In the genomic region with DNA sequence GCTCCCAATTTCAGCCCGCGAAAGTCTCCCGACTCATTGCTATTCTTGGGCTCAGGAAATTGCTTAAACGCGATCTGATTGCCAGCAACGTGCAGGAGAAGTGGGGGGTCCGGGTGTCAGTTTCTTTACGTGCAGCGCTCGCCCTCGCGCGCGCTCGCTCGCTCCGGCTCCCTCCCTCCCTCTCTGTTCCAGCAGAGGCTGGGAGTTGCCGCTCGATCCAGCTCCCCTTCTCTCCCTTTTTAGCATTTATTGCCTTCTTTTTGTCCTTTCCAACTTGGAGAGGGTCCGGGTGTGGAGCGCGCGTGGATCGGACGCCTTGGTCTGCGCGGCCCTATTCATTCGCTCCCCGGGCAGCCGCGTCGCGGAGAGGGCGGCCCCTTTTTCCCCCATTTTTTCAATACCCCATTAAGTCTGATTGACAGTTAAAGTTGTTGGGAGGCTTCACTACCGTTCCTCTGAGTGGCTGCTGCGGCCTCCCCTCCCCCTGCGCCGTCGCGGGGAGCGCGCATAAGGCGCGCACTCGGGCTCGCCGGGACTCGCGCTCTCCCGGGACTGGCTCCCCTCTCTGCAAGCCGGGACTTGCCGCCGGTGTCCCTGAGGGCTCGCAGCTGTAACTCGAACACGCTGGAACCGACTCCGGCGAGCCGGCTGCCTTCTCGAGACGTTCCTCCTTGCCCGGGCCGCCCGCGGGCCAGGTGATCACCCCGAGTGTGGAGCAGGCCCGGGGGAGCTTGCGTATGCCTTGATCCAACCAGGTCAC, we compare ENCODE assay signal across 8 cellular contexts. TPM values are rescaled to one million over a fixed set of nuclear protein-coding genes. Genes with fewer than 3 reads are reported as not detected.
DNase-seq lines count a peak whose midpoint lies in the region; ATAC-seq and TF ChIP-seq lines count a peak whose summit lies in the region.

TSS of gene DHRS3 (minus strand) at position 310 of the 760 bp plus-strand sequence. CDS start 862 bp downstream, outside the sequence.

- POLR2A ChIA-PET in AG04450 (lab: Yijun Ruan, JAX) = interaction anchor here (0.6 to 4.9 kb wide), 15 partner anchors 17 to 498 kb away, joined by 3 to 34 read pairs (median 4); no protein-coding TSS in a partner anchor

- TF ChIP-seq RAD21 in liver (IDR thresholded peaks at IDR 0.05) = peak; percentile 18 to 27

- peak within 1 kb of the TSS; percentile 95 to 100 for H3K9ac ChIP-seq in liver (ENCODE audit: low read depth in 1 of 2, low read length in 2 of 2)

- H3K4me3 ChIP-seq in AG04450 (ENCODE audit: low read depth, low read length) (peak within 1 kb of the TSS; percentile 83), dorsolateral prefrontal cortex (peak within 1 kb of the TSS; percentile 43 to 83 (median 68)), liver (ENCODE audit: low read depth in 1 of 3, low read length in 3 of 3) (peak within 1 kb of the TSS; percentile 85 to 97 (median 90))

- TF ChIP-seq CTCF in AG04450 (IDR thresholded peaks at IDR 0.05; ENCODE audit: low read depth, low read length) = no peak
- peak in 2 of 56 donors; percentile 7 for TF ChIP-seq CTCF in dorsolateral prefrontal cortex (IDR thresholded peaks at IDR 0.05 in 54 of 56, conservative IDR thresholded peaks at IDR 0.05 in 2 of 56; ENCODE audit: low read depth in 1 of 56, partially characterized antibody in 56 of 56)
- TF ChIP-seq CTCF in liver (IDR thresholded peaks at IDR 0.05; ENCODE audit: low read depth, low read length, missing input control) = no peak

- peaks cover 4% of the 10 kb centered on the region; the same call in 1 of the 2 replicates for H3K9me3 ChIP-seq in AG04450 (ENCODE audit: control insufficient read depth, insufficient read depth, low read length)
- H3K9me3 ChIP-seq in liver (ENCODE audit: control insufficient read depth in 4 of 4, low read length in 3 of 4) = no peaks in the 10 kb centered on the region

- H3K36me3 ChIP-seq in liver (ENCODE audit: control insufficient read depth in 4 of 4, insufficient read depth in 3 of 4, low read depth in 1 of 4, low read length in 3 of 4) = peaks cover 0 to 3% (median under 1%) of the 10 kb centered on the region in 4 donors

- ATAC-seq in GM21390 (IDR thresholded peaks at IDR 0.05; ENCODE audit: unreplicated experiment) (peak; percentile 50), HG02885 (IDR thresholded peaks at IDR 0.05; ENCODE audit: poor library complexity, unreplicated experiment) (no peak)

- H3K27ac ChIP-seq in AG04450 (ENCODE audit: low read depth, low read length) (peak within 1 kb of the TSS; percentile 86), dorsolateral prefrontal cortex (peak within 1 kb of the TSS; percentile 6 to 95 (median 87)), liver (ENCODE audit: low read depth in 1 of 2, low read length in 2 of 2) (peak within 1 kb of the TSS; percentile 99)

- H3K27me3 ChIP-seq in AG04450 (ENCODE audit: control insufficient read depth, insufficient read depth, low read length) (peaks cover 2% of the 10 kb centered on the region), dorsolateral prefrontal cortex (peaks cover 0 to 9% (median 0%) of the 10 kb centered on the region in 45 donors), liver (ENCODE audit: control insufficient read depth in 4 of 4, insufficient read depth in 4 of 4, low read length in 3 of 4) (no peaks in the 10 kb centered on the region)

- peaks cover 6 to 43% (median 32%) of the 10 kb centered on the region in 4 donors for H3K4me1 ChIP-seq in liver (ENCODE audit: control insufficient read depth in 4 of 4, insufficient read depth in 4 of 4, low read length in 3 of 4)

- WGBS in liver = under 1% methylated on average over 69 of the region's 69 CpGs

- CTCF ChIA-PET in AG04450 (lab: Charles Lee) = interaction anchor here (0.7 to 5.6 kb wide), 11 partner anchors 16 to 346 kb away, joined by 3 to 48 read pairs (median 8); no protein-coding TSS in a partner anchor

- DNase-seq in AG04450 (ENCODE audit: low read depth, low spot score) (no peak), NCI-H226 (peak; percentile 83), dorsolateral prefrontal cortex (peak in 8 of 10 donors; percentile 12 to 75 (median 64))
- peak; percentile 45 to 46 for DNase-seq in activated CD4-positive, alpha-beta T cell treated with anti-CD3 and anti-CD28 coated beads, Interleukin-2, amount 50 U/mL, for 4 hours
- DNase-seq in stimulated activated CD4-positive, alpha-beta T cell treated with anti-CD3 and anti-CD28 coated beads, Interleukin-4, amount 100 ng/mL, for 1 hour = peak; percentile 60

- intact Hi-C loops in dorsolateral prefrontal cortex (cut with DNase I) = loop anchor here in 1 of 2 donors (2.0 kb wide), 1 partner anchor 209 kb away; no protein-coding TSS in a partner anchor

TF ChIP-seq in liver, 16 proteins besides CTCF, POLR2A, EP300 and RAD21:
- TF ChIP-seq TAF1 (conservative IDR thresholded peaks at IDR 0.05) (peak; percentile 23), RXRA (IDR thresholded peaks at IDR 0.05) (no peak), HNF4G (IDR thresholded peaks at IDR 0.05) (no peak), ATF3 (IDR thresholded peaks at IDR 0.05) (no peak), YY1 (IDR thresholded peaks at IDR 0.05) (peak; percentile 90), FOXA1 (IDR thresholded peaks at IDR 0.05) (no peak), JUND (IDR thresholded peaks at IDR 0.05) (no peak), HNF4A (conservative IDR thresholded peaks at IDR 0.05) (no peak), GABPA (IDR thresholded peaks at IDR 0.05 in 1 of 2, conservative IDR thresholded peaks at IDR 0.05 in 1 of 2) (no peak), NR2F2 (IDR thresholded peaks at IDR 0.05) (no peak), REST (IDR thresholded peaks at IDR 0.05) (peak; percentile 73), ZBTB33 (IDR thresholded peaks at IDR 0.05) (no peak), EGR1 (IDR thresholded peaks at IDR 0.05; ENCODE audit: low read depth in 2 of 2) (no peak), FOXA2 (IDR thresholded peaks at IDR 0.05) (no peak), MAX (IDR thresholded peaks at IDR 0.05) (no peak), SP1 (IDR thresholded peaks at IDR 0.05) (peak; percentile 27)

RNA-seq across cellular contexts. Expression of gene DHRS3, which starts in this region (rescaled TPM):
- polyA plus RNA-seq in AG04450 (2011; rRNA removed) (42.3 and 50.5 TPM in 2 replicates), liver (100 to 1,000 TPM; 170 to 185 TPM)
- 158 and 213 TPM in 2 replicates for polyA minus RNA-seq in AG04450 (2011; rRNA and poly(A)+ RNA removed)
- total RNA-seq in dorsolateral prefrontal cortex (10 to 100 TPM; 19.3 to 58.1 (median 31.3) TPM), liver (100 to 1,000 TPM in 1 of 2 donors, 10 to 100 TPM in 1; 62.6 to 146 TPM)
